ENCODE assay signal across 1 cellular context in the genomic region with DNA sequence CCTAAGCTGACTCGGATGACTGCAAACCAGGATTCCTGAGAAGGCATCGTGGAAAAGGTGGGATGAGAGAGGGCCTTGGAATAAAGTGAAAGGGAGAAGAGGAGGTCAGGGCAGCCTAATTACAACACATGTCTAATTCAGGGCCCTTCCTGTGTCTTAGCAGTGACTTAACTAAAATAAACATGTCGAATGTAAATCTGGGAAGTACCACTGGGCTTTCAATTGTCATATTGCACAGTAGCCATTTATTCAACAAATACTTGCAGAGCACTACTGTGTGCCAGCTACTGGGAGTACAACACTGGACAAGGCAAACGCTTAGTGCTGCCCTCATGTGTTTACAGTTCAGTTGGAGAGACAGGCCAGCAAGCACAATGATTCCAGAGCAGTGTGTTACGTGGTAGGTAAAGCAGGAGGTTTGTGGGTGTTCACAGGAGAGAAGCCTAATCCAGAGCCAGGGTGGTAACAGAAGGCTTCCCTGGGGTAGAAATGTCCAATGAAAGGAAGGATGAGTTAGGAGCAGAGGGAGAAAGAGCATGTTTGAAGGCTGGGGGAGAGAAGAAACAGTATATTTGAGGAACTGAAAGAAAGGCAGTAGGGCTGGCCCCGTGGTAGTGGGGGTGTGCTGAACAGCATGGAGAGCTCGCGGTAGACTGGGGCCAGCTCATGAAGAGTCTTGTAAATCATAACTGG.
TF ChIP-seq lines count a peak whose summit lies in the region.

No MANE protein-coding gene starts in this region.

TF ChIP-seq in HepG2, 621 proteins besides CTCF, POLR2A, EP300 and RAD21 (continued from another document and continues in another):
- no peak for TF ChIP-seq ATRX (CRISPR knock-in tag; IDR thresholded peaks at IDR 0.05; ENCODE audit: borderline replicate concordance)
- no peak for TF ChIP-seq RBFOX2 (IDR thresholded peaks at IDR 0.05; ENCODE audit: low read depth, low read length)
- TF ChIP-seq, protein P1, sequence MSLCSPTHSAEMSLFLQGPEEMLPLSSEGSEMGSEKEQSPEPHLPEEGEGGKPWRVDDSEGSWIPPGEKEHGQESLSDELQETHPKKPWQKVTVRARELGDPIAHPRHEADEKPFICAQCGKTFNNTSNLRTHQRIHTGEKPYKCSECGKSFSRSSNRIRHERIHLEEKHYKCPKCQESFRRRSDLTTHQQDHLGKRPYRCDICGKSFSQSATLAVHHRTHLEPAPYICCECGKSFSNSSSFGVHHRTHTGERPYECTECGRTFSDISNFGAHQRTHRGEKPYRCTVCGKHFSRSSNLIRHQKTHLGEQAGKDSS (CRISPR knock-in tag; IDR thresholded peaks at IDR 0.05; ENCODE audit: borderline replicate concordance, low read depth) = peak; percentile 63; the same call in 1 of the 2 replicates
- TF ChIP-seq, protein P2, sequence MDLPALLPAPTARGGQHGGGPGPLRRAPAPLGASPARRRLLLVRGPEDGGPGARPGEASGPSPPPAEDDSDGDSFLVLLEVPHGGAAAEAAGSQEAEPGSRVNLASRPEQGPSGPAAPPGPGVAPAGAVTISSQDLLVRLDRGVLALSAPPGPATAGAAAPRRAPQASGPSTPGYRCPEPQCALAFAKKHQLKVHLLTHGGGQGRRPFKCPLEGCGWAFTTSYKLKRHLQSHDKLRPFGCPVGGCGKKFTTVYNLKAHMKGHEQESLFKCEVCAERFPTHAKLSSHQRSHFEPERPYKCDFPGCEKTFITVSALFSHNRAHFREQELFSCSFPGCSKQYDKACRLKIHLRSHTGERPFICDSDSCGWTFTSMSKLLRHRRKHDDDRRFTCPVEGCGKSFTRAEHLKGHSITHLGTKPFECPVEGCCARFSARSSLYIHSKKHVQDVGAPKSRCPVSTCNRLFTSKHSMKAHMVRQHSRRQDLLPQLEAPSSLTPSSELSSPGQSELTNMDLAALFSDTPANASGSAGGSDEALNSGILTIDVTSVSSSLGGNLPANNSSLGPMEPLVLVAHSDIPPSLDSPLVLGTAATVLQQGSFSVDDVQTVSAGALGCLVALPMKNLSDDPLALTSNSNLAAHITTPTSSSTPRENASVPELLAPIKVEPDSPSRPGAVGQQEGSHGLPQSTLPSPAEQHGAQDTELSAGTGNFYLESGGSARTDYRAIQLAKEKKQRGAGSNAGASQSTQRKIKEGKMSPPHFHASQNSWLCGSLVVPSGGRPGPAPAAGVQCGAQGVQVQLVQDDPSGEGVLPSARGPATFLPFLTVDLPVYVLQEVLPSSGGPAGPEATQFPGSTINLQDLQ (CRISPR knock-in tag; IDR thresholded peaks at IDR 0.05) = no peak
- no peak for TF ChIP-seq ZNF383 (CRISPR knock-in tag; IDR thresholded peaks at IDR 0.05; ENCODE audit: borderline replicate concordance)
- TF ChIP-seq JARID2 (CRISPR knock-in tag; IDR thresholded peaks at IDR 0.05; ENCODE audit: insufficient replicate concordance) = no peak
- TF ChIP-seq RELA (CRISPR knock-in tag; IDR thresholded peaks at IDR 0.05) = no peak
- TF ChIP-seq, protein P3, sequence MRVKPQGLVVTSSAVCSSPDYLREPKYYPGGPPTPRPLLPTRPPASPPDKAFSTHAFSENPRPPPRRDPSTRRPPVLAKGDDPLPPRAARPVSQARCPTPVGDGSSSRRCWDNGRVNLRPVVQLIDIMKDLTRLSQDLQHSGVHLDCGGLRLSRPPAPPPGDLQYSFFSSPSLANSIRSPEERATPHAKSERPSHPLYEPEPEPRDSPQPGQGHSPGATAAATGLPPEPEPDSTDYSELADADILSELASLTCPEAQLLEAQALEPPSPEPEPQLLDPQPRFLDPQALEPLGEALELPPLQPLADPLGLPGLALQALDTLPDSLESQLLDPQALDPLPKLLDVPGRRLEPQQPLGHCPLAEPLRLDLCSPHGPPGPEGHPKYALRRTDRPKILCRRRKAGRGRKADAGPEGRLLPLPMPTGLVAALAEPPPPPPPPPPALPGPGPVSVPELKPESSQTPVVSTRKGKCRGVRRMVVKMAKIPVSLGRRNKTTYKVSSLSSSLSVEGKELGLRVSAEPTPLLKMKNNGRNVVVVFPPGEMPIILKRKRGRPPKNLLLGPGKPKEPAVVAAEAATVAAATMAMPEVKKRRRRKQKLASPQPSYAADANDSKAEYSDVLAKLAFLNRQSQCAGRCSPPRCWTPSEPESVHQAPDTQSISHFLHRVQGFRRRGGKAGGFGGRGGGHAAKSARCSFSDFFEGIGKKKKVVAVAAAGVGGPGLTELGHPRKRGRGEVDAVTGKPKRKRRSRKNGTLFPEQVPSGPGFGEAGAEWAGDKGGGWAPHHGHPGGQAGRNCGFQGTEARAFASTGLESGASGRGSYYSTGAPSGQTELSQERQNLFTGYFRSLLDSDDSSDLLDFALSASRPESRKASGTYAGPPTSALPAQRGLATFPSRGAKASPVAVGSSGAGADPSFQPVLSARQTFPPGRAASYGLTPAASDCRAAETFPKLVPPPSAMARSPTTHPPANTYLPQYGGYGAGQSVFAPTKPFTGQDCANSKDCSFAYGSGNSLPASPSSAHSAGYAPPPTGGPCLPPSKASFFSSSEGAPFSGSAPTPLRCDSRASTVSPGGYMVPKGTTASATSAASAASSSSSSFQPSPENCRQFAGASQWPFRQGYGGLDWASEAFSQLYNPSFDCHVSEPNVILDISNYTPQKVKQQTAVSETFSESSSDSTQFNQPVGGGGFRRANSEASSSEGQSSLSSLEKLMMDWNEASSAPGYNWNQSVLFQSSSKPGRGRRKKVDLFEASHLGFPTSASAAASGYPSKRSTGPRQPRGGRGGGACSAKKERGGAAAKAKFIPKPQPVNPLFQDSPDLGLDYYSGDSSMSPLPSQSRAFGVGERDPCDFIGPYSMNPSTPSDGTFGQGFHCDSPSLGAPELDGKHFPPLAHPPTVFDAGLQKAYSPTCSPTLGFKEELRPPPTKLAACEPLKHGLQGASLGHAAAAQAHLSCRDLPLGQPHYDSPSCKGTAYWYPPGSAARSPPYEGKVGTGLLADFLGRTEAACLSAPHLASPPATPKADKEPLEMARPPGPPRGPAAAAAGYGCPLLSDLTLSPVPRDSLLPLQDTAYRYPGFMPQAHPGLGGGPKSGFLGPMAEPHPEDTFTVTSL (CRISPR knock-in tag; IDR thresholded peaks at IDR 0.05; ENCODE audit: borderline replicate concordance) = no peak
- TF ChIP-seq, protein P4, sequence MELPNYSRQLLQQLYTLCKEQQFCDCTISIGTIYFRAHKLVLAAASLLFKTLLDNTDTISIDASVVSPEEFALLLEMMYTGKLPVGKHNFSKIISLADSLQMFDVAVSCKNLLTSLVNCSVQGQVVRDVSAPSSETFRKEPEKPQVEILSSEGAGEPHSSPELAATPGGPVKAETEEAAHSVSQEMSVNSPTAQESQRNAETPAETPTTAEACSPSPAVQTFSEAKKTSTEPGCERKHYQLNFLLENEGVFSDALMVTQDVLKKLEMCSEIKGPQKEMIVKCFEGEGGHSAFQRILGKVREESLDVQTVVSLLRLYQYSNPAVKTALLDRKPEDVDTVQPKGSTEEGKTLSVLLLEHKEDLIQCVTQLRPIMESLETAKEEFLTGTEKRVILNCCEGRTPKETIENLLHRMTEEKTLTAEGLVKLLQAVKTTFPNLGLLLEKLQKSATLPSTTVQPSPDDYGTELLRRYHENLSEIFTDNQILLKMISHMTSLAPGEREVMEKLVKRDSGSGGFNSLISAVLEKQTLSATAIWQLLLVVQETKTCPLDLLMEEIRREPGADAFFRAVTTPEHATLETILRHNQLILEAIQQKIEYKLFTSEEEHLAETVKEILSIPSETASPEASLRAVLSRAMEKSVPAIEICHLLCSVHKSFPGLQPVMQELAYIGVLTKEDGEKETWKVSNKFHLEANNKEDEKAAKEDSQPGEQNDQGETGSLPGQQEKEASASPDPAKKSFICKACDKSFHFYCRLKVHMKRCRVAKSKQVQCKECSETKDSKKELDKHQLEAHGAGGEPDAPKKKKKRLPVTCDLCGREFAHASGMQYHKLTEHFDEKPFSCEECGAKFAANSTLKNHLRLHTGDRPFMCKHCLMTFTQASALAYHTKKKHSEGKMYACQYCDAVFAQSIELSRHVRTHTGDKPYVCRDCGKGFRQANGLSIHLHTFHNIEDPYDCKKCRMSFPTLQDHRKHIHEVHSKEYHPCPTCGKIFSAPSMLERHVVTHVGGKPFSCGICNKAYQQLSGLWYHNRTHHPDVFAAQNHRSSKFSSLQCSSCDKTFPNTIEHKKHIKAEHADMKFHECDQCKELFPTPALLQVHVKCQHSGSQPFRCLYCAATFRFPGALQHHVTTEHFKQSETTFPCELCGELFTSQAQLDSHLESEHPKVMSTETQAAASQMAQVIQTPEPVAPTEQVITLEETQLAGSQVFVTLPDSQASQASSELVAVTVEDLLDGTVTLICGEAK (IDR thresholded peaks at IDR 0.05) = no peak
- TF ChIP-seq, protein P4 (CRISPR knock-in tag; IDR thresholded peaks at IDR 0.05) = no peak
- TF ChIP-seq, protein P5, sequence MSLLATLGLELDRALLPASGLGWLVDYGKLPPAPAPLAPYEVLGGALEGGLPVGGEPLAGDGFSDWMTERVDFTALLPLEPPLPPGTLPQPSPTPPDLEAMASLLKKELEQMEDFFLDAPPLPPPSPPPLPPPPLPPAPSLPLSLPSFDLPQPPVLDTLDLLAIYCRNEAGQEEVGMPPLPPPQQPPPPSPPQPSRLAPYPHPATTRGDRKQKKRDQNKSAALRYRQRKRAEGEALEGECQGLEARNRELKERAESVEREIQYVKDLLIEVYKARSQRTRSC (CRISPR knock-in tag; IDR thresholded peaks at IDR 0.05; ENCODE audit: low read depth) = no peak
- TF ChIP-seq, protein P6, sequence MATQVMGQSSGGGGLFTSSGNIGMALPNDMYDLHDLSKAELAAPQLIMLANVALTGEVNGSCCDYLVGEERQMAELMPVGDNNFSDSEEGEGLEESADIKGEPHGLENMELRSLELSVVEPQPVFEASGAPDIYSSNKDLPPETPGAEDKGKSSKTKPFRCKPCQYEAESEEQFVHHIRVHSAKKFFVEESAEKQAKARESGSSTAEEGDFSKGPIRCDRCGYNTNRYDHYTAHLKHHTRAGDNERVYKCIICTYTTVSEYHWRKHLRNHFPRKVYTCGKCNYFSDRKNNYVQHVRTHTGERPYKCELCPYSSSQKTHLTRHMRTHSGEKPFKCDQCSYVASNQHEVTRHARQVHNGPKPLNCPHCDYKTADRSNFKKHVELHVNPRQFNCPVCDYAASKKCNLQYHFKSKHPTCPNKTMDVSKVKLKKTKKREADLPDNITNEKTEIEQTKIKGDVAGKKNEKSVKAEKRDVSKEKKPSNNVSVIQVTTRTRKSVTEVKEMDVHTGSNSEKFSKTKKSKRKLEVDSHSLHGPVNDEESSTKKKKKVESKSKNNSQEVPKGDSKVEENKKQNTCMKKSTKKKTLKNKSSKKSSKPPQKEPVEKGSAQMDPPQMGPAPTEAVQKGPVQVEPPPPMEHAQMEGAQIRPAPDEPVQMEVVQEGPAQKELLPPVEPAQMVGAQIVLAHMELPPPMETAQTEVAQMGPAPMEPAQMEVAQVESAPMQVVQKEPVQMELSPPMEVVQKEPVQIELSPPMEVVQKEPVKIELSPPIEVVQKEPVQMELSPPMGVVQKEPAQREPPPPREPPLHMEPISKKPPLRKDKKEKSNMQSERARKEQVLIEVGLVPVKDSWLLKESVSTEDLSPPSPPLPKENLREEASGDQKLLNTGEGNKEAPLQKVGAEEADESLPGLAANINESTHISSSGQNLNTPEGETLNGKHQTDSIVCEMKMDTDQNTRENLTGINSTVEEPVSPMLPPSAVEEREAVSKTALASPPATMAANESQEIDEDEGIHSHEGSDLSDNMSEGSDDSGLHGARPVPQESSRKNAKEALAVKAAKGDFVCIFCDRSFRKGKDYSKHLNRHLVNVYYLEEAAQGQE (IDR thresholded peaks at IDR 0.05; ENCODE audit: borderline replicate concordance in 1 of 2, low read depth in 1 of 2, low read length in 2 of 2) = no peak
- TF ChIP-seq, protein P7, sequence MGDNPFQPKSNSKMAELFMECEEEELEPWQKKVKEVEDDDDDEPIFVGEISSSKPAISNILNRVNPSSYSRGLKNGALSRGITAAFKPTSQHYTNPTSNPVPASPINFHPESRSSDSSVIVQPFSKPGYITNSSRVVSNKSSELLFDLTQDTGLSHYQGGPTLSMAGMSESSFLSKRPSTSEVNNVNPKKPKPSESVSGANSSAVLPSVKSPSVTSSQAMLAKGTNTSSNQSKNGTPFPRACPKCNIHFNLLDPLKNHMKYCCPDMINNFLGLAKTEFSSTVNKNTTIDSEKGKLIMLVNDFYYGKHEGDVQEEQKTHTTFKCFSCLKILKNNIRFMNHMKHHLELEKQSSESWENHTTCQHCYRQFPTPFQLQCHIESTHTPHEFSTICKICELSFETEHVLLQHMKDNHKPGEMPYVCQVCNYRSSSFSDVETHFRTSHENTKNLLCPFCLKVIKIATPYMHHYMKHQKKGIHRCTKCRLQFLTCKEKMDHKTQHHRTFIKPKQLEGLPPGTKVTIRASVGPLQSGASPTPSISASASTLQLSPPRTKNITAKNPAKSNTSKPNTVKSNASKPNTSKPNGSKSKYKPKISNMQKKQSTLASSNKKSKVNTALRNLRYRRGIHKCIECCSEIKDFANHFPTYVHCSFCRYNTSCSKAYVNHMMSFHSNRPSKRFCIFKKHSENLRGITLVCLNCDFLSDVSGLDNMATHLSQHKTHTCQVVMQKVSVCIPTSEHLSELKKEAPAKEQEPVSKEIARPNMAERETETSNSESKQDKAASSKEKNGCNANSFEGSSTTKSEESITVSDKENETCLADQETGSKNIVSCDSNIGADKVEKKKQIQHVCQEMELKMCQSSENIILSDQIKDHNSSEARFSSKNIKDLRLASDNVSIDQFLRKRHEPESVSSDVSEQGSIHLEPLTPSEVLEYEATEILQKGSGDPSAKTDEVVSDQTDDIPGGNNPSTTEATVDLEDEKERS (CRISPR knock-in tag; IDR thresholded peaks at IDR 0.05) = no peak
